1 cellular context compared by ENCODE assay signal in the genomic region with DNA sequence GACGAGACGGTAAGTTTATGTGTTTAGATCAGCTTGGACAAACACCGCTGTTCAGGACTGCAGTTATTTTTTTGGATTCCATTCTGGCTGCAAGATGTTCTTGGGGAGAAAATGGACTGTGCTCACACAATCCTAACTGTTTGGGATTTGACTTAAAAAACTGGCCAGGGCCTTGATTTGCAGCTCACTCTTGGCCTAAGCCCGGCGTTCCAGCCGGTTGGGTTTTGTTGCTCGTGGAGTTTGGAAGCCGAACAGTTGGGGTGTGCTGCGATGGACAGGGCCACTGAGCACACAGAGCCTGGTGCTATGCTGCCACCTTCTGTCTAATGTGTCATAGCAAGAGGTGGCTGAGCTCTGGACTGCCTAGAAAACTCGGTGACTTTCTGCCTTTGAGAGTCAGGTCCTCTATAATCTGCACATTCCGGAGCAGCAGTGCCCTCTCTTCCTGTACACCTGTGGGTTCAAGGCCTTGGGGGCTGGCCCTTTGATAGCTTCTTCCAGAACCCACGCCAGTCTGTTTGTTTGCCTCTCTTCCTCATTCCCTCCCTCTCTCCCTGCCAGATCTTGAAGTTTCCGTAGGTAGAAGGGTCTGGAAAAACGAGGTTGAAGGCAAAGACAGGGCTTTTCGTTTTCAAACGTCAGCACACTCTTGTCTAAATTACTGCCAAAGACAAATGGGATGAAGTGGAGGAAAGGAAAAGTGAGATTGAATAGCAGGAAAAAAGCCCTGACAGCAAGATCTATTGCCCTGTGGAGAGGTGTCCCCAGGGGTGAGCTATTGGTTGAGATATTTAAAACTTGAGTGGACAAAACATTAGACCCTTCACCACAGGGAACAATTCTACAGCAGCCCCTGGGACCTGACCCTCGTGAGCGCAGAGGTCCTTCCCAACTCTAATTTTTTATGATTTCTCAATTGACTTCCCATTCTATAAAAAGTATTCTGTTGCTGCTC.
TF ChIP-seq lines count a peak whose summit lies in the region.

No MANE protein-coding gene starts in this region.

TF ChIP-seq in HepG2, 621 proteins besides CTCF, POLR2A, EP300 and RAD21 (continued from another document and continues in another):
- TF ChIP-seq, protein P1, sequence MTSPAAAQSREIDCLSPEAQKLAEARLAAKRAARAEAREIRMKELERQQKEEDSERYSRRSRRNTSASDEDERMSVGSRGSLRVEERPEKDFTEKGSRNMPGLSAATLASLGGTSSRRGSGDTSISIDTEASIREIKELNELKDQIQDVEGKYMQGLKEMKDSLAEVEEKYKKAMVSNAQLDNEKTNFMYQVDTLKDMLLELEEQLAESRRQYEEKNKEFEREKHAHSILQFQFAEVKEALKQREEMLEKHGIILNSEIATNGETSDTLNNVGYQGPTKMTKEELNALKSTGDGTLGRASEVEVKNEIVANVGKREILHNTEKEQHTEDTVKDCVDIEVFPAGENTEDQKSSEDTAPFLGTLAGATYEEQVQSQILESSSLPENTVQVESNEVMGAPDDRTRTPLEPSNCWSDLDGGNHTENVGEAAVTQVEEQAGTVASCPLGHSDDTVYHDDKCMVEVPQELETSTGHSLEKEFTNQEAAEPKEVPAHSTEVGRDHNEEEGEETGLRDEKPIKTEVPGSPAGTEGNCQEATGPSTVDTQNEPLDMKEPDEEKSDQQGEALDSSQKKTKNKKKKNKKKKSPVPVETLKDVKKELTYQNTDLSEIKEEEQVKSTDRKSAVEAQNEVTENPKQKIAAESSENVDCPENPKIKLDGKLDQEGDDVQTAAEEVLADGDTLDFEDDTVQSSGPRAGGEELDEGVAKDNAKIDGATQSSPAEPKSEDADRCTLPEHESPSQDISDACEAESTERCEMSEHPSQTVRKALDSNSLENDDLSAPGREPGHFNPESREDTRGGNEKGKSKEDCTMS (CRISPR knock-in tag; conservative IDR thresholded peaks at IDR 0.05): no peak
- TF ChIP-seq TGIF2 (CRISPR knock-in tag; IDR thresholded peaks at IDR 0.05) (no peak), KLF6 (CRISPR knock-in tag; IDR thresholded peaks at IDR 0.05) (no peak), MTA1 (CRISPR knock-in tag; IDR thresholded peaks at IDR 0.05; ENCODE audit: borderline replicate concordance) (no peak), ZNF317 (CRISPR knock-in tag; IDR thresholded peaks at IDR 0.05) (no peak), ZNF30 (CRISPR knock-in tag; IDR thresholded peaks at IDR 0.05) (no peak), HNRNPK (IDR thresholded peaks at IDR 0.05; ENCODE audit: low read depth, low read length, poor library complexity, severe bottlenecking) (no peak), PHF8 (CRISPR knock-in tag; IDR thresholded peaks at IDR 0.05) (no peak), NCOR1 (IDR thresholded peaks at IDR 0.05; ENCODE audit: borderline replicate concordance, low read length) (no peak), ZKSCAN1 (IDR thresholded peaks at IDR 0.05; ENCODE audit: low read length) (no peak), SRSF9 (IDR thresholded peaks at IDR 0.05; ENCODE audit: borderline replicate concordance, insufficient read depth, low read depth, low read length, poor library complexity, severe bottlenecking) (no peak), BRD4 (CRISPR knock-in tag; IDR thresholded peaks at IDR 0.05) (no peak), SIN3A (IDR thresholded peaks at IDR 0.05; ENCODE audit: borderline replicate concordance, low read depth, low read length) (no peak), ATRX (CRISPR knock-in tag; IDR thresholded peaks at IDR 0.05; ENCODE audit: borderline replicate concordance) (no peak), ZNF530 (CRISPR knock-in tag; IDR thresholded peaks at IDR 0.05; ENCODE audit: low read depth) (no peak), REPIN1 (CRISPR knock-in tag; IDR thresholded peaks at IDR 0.05; ENCODE audit: borderline replicate concordance, low read depth) (peak; percentile 52; the same call in 1 of the 2 replicates), MXD4 (CRISPR knock-in tag; IDR thresholded peaks at IDR 0.05) (no peak), ZBTB7A (CRISPR knock-in tag; IDR thresholded peaks at IDR 0.05) (no peak), ZNF451 (CRISPR knock-in tag; IDR thresholded peaks at IDR 0.05) (no peak), ZNF720 (CRISPR knock-in tag; IDR thresholded peaks at IDR 0.05) (no peak)
- TF ChIP-seq, protein P2, sequence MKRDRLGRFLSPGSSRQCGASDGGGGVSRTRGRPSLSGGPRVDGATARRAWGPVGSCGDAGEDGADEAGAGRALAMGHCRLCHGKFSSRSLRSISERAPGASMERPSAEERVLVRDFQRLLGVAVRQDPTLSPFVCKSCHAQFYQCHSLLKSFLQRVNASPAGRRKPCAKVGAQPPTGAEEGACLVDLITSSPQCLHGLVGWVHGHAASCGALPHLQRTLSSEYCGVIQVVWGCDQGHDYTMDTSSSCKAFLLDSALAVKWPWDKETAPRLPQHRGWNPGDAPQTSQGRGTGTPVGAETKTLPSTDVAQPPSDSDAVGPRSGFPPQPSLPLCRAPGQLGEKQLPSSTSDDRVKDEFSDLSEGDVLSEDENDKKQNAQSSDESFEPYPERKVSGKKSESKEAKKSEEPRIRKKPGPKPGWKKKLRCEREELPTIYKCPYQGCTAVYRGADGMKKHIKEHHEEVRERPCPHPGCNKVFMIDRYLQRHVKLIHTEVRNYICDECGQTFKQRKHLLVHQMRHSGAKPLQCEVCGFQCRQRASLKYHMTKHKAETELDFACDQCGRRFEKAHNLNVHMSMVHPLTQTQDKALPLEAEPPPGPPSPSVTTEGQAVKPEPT (CRISPR knock-in tag; IDR thresholded peaks at IDR 0.05; ENCODE audit: low read depth): no peak
- TF ChIP-seq, protein P3, sequence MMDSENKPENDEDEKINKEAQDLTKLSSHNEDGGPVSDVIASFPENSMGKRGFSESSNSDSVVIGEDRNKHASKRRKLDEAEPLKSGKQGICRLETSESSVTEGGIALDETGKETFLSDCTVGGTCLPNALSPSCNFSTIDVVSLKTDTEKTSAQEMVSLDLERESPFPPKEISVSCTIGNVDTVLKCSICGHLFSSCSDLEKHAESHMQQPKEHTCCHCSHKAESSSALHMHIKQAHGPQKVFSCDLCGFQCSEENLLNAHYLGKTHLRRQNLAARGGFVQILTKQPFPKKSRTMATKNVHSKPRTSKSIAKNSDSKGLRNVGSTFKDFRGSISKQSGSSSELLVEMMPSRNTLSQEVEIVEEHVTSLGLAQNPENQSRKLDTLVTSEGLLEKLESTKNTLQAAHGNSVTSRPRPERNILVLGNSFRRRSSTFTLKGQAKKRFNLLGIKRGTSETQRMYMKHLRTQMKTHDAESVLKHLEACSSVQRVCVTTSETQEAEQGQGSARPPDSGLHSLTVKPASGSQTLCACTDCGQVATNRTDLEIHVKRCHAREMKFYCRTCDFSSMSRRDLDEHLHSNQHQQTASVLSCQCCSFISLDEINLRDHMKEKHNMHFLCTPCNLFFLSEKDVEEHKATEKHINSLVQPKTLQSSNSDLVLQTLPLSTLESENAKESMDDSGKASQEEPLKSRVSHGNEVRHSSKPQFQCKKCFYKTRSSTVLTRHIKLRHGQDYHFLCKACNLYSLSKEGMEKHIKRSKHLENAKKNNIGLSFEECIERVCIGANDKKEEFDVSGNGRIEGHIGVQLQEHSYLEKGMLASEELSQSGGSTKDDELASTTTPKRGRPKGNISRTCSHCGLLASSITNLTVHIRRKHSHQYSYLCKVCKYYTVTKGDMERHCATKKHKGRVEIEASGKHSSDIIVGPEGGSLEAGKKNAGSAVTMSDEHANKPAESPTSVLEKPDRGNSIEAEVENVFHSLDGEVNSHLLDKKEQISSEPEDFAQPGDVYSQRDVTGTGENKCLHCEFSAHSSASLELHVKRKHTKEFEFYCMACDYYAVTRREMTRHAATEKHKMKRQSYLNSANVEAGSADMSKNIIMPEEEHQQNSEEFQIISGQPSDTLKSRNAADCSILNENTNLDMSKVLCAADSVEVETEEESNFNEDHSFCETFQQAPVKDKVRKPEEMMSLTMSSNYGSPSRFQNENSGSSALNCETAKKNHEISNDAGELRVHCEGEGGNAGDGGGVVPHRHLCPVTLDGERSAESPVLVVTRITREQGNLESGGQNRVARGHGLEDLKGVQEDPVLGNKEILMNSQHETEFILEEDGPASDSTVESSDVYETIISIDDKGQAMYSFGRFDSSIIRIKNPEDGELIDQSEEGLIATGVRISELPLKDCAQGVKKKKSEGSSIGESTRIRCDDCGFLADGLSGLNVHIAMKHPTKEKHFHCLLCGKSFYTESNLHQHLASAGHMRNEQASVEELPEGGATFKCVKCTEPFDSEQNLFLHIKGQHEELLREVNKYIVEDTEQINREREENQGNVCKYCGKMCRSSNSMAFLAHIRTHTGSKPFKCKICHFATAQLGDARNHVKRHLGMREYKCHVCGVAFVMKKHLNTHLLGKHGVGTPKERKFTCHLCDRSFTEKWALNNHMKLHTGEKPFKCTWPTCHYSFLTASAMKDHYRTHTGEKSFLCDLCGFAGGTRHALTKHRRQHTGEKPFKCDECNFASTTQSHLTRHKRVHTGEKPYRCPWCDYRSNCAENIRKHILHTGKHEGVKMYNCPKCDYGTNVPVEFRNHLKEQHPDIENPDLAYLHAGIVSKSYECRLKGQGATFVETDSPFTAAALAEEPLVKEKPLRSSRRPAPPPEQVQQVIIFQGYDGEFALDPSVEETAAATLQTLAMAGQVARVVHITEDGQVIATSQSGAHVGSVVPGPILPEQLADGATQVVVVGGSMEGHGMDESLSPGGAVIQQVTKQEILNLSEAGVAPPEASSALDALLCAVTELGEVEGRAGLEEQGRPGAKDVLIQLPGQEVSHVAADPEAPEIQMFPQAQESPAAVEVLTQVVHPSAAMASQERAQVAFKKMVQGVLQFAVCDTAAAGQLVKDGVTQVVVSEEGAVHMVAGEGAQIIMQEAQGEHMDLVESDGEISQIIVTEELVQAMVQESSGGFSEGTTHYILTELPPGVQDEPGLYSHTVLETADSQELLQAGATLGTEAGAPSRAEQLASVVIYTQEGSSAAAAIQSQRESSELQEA (CRISPR knock-in tag; IDR thresholded peaks at IDR 0.05; ENCODE audit: not compliant biosample characterization): no peak
- TF ChIP-seq, protein P4, sequence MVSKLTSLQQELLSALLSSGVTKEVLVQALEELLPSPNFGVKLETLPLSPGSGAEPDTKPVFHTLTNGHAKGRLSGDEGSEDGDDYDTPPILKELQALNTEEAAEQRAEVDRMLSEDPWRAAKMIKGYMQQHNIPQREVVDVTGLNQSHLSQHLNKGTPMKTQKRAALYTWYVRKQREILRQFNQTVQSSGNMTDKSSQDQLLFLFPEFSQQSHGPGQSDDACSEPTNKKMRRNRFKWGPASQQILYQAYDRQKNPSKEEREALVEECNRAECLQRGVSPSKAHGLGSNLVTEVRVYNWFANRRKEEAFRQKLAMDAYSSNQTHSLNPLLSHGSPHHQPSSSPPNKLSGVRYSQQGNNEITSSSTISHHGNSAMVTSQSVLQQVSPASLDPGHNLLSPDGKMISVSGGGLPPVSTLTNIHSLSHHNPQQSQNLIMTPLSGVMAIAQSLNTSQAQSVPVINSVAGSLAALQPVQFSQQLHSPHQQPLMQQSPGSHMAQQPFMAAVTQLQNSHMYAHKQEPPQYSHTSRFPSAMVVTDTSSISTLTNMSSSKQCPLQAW (CRISPR knock-in tag; IDR thresholded peaks at IDR 0.05): no peak
- TF ChIP-seq, protein P5, sequence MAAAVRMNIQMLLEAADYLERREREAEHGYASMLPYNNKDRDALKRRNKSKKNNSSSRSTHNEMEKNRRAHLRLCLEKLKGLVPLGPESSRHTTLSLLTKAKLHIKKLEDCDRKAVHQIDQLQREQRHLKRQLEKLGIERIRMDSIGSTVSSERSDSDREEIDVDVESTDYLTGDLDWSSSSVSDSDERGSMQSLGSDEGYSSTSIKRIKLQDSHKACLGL (CRISPR knock-in tag; IDR thresholded peaks at IDR 0.05): no peak
- TF ChIP-seq, protein P6, sequence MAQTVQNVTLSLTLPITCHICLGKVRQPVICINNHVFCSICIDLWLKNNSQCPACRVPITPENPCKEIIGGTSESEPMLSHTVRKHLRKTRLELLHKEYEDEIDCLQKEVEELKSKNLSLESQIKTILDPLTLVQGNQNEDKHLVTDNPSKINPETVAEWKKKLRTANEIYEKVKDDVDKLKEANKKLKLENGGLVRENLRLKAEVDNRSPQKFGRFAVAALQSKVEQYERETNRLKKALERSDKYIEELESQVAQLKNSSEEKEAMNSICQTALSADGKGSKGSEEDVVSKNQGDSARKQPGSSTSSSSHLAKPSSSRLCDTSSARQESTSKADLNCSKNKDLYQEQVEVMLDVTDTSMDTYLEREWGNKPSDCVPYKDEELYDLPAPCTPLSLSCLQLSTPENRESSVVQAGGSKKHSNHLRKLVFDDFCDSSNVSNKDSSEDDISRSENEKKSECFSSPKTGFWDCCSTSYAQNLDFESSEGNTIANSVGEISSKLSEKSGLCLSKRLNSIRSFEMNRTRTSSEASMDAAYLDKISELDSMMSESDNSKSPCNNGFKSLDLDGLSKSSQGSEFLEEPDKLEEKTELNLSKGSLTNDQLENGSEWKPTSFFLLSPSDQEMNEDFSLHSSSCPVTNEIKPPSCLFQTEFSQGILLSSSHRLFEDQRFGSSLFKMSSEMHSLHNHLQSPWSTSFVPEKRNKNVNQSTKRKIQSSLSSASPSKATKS (CRISPR knock-in tag; IDR thresholded peaks at IDR 0.05): no peak
- TF ChIP-seq, protein P7, sequence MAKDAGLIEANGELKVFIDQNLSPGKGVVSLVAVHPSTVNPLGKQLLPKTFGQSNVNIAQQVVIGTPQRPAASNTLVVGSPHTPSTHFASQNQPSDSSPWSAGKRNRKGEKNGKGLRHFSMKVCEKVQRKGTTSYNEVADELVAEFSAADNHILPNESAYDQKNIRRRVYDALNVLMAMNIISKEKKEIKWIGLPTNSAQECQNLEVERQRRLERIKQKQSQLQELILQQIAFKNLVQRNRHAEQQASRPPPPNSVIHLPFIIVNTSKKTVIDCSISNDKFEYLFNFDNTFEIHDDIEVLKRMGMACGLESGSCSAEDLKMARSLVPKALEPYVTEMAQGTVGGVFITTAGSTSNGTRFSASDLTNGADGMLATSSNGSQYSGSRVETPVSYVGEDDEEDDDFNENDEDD (CRISPR knock-in tag; IDR thresholded peaks at IDR 0.05; ENCODE audit: borderline replicate concordance): no peak
- TF ChIP-seq, protein P8, sequence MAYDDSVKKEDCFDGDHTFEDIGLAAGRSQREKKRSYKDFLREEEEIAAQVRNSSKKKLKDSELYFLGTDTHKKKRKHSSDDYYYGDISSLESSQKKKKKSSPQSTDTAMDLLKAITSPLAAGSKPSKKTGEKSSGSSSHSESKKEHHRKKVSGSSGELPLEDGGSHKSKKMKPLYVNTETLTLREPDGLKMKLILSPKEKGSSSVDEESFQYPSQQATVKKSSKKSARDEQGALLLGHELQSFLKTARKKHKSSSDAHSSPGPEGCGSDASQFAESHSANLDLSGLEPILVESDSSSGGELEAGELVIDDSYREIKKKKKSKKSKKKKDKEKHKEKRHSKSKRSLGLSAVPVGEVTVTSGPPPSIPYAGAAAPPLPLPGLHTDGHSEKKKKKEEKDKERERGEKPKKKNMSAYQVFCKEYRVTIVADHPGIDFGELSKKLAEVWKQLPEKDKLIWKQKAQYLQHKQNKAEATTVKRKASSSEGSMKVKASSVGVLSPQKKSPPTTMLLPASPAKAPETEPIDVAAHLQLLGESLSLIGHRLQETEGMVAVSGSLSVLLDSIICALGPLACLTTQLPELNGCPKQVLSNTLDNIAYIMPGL (CRISPR knock-in tag; IDR thresholded peaks at IDR 0.05; ENCODE audit: borderline replicate concordance in 1 of 2, low read depth in 1 of 2): 0 out of 4 replicates have a peak, but pooled peaks have one; percentile 45 to 51
